ENCODE assay signal across 29 cellular contexts in the genomic region with DNA sequence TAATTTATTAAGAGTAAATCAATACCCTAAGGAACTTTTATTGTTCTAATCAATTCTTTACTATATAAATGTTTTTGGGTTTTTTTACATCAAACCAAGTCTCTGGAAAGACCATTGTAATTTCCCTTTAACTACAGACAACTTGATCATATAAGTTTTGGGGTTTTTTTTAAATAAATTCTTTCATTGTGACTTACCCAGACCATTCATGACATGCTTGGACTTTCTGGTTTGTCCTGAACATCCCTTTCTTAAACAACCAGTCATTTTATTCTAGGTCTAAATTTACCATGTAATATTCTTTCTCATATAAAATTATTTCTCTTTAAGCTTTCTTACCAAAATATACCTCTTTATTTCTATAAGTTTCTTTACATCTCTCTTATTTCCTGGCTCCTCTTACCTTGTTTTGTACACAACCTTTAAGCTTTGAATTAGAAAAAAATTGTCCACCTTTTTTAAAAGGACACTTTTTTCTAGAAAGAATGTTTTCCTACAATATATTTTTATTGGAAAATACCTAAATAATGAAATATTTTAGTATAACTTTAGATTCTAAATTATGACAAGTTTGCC. TPM values are rescaled to one million over a fixed set of nuclear protein-coding genes. Genes with fewer than 3 reads are reported as not detected.
DNase-seq lines count a peak whose midpoint lies in the region; ATAC-seq, FAIRE-seq and TF ChIP-seq lines count a peak whose summit lies in the region.
"Had no signal": no experiment of that assay in that cellular context is flagged by ENCODE, and none has a peak within 500 bp of the region (broad histone marks: within the 10 kb centered on the region; RNA-seq: fewer than 3 reads in every experiment).

No MANE protein-coding gene starts in this region.

- no peak overlapping the region for H3K4me3 Mint-ChIP-seq in WTC11
- H3K4me3 Mint-ChIP-seq: activated T-cell treated with anti-CD3 and anti-CD28 coated beads, Interleukin-2, amount 50 U/mL, for 24 hours; CD4-positive, alpha-beta T cell; dendritic cell treated with granulocyte-macrophage colony-stimulating factor and Interleukin-4, amounts not matched to agents 40 ng/mL and 50 ng/mL, for 4 days; T-cell had no signal

- no peak overlapping the region for H3K9ac ChIP-seq in kidney (ENCODE audit: low read length in 2 of 2)

- peaks cover 78% of the 10 kb centered on the region for H3K36me3 Mint-ChIP-seq in WTC11

- no peaks in the 10 kb centered on the region for H3K27me3 Mint-ChIP-seq in WTC11 (ENCODE audit: low read depth)

- ATAC-seq in WTC11 = no peak
- no peak for ATAC-seq in GM21390 (IDR thresholded peaks at IDR 0.05; ENCODE audit: unreplicated experiment)
- ATAC-seq: Panc1, T-cell had no signal

- no peak overlapping the region for H3K27ac Mint-ChIP-seq in WTC11
- H3K27ac Mint-ChIP-seq: activated T-cell treated with anti-CD3 and anti-CD28 coated beads, Interleukin-2, amount 50 U/mL, for 24 hours; CD4-positive, alpha-beta T cell; dendritic cell treated with granulocyte-macrophage colony-stimulating factor and Interleukin-4, amounts not matched to agents 40 ng/mL and 50 ng/mL, for 4 days; T-cell had no signal

- peak; percentile 13 for FAIRE-seq in TTC549 (lab: Jason Lieb, UNC)
- peak; percentile 46 for FAIRE-seq in kidney (lab: Jason Lieb, UNC)
- FAIRE-seq: bronchial epithelial cell, keratinocyte, small intestine had no signal

- H3K9me3 ChIP-seq in kidney (ENCODE audit: control insufficient read depth in 1 of 2, low read length in 2 of 2) = no peaks in the 10 kb centered on the region
- H3K9me3 ChIP-seq: SJSA1 had no signal

- TF ChIP-seq CTCF in kidney (IDR thresholded peaks at IDR 0.05; ENCODE audit: borderline replicate concordance, extremely low read depth, insufficient read depth) = no peak
- no peak for TF ChIP-seq CTCF in WTC11 (IDR thresholded peaks at IDR 0.05)

- H3K36me3 ChIP-seq in kidney (ENCODE audit: control insufficient read depth in 1 of 2, insufficient read depth in 2 of 2, low read length in 2 of 2) = no peaks in the 10 kb centered on the region
- H3K36me3 ChIP-seq: HAP-1, SJSA1 had no signal

- H3K9me3 Mint-ChIP-seq in WTC11 = peaks cover 70% of the 10 kb centered on the region
- H3K9me3 Mint-ChIP-seq: CD4-positive, alpha-beta T cell had no signal

- H3K27ac ChIP-seq in kidney (ENCODE audit: low read depth in 2 of 2, low read length in 2 of 2) = no peak overlapping the region
- H3K27ac ChIP-seq: SJSA1 had no signal

- H3K4me1 Mint-ChIP-seq in WTC11 = peaks cover 20% of the 10 kb centered on the region
- H3K4me1 Mint-ChIP-seq: T-cell had no signal

- H3K4me3 ChIP-seq in kidney (ENCODE audit: low read length in 2 of 2) = no peak overlapping the region
- H3K4me3 ChIP-seq: HAP-1, lung, SJSA1 had no signal

- CTCF ChIA-PET in WTC11 (lab: Charles Lee) = no interaction called here

- intact Hi-C loops in kidney (cut with DNase I) (no loop called here), posterior vena cava (cut with DNase I) (loop anchor here in 1 of 2 donors (10.0 kb wide), 1 partner anchor 77 kb away; no protein-coding TSS in a partner anchor)

- POLR2A ChIA-PET in WTC11 (lab: Charles Lee) = no interaction called here

- in situ Hi-C loops in G401 (cut with HindIII; ENCODE audit: low sequenced_read_pairs) = no loop called here

- DNase-seq in ELR (ENCODE audit: low read depth) (peak; percentile 38), M059J (ENCODE audit: low read depth) (peak; percentile 34), kidney (no peak), G401 (ENCODE audit: low spot score) (no peak), posterior vena cava (ENCODE audit: low spot score) (no peak), WTC11 (ENCODE audit: low spot score) (no peak)
- DNase-seq: activated CD4-positive, alpha-beta T cell treated with anti-CD3 and anti-CD28 coated beads for 4 hours; activated T-cell treated with anti-CD3 and anti-CD28 coated beads, Interleukin-2, amount 50 U/mL, for 24 hours; CD4-positive, alpha-beta T cell; DMS153; IMR-90; MM.1S; NCI-H1436; NCI-H2107; NCI-H510A treated with DMSO at 0.1 percent for 48 hours; small intestine; stimulated activated CD4-positive, alpha-beta T cell treated with anti-CD3 and anti-CD28 coated beads, Interleukin-1b, Interleukin-23, amount 100 ng/mL, for 48 hours; T-cell; trophoblast cell had no signal

- no peaks in the 10 kb centered on the region for H3K4me1 ChIP-seq in kidney (ENCODE audit: control insufficient read depth in 1 of 2, insufficient read depth in 1 of 2, low read depth in 1 of 2, low read length in 2 of 2)
- H3K4me1 ChIP-seq: SJSA1 had no signal

TF ChIP-seq in WTC11, 78 proteins besides CTCF, POLR2A, EP300 and RAD21:
- TF ChIP-seq, protein P1, sequence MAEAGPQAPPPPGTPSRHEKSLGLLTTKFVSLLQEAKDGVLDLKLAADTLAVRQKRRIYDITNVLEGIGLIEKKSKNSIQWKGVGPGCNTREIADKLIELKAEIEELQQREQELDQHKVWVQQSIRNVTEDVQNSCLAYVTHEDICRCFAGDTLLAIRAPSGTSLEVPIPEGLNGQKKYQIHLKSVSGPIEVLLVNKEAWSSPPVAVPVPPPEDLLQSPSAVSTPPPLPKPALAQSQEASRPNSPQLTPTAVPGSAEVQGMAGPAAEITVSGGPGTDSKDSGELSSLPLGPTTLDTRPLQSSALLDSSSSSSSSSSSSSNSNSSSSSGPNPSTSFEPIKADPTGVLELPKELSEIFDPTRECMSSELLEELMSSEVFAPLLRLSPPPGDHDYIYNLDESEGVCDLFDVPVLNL (CRISPR knock-in tag; IDR thresholded peaks at IDR 0.05; ENCODE audit: borderline replicate concordance, low read depth) = no peak
- TF ChIP-seq, protein P2, sequence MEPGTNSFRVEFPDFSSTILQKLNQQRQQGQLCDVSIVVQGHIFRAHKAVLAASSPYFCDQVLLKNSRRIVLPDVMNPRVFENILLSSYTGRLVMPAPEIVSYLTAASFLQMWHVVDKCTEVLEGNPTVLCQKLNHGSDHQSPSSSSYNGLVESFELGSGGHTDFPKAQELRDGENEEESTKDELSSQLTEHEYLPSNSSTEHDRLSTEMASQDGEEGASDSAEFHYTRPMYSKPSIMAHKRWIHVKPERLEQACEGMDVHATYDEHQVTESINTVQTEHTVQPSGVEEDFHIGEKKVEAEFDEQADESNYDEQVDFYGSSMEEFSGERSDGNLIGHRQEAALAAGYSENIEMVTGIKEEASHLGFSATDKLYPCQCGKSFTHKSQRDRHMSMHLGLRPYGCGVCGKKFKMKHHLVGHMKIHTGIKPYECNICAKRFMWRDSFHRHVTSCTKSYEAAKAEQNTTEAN (CRISPR knock-in tag; IDR thresholded peaks at IDR 0.05) = no peak
- TF ChIP-seq NFATC4 (CRISPR knock-in tag; IDR thresholded peaks at IDR 0.05) (no peak), ZNF317 (CRISPR knock-in tag; IDR thresholded peaks at IDR 0.05; ENCODE audit: borderline replicate concordance, low read depth) (no peak), ESRRA (CRISPR knock-in tag; IDR thresholded peaks at IDR 0.05; ENCODE audit: borderline replicate concordance) (no peak), FOXJ3 (CRISPR knock-in tag; IDR thresholded peaks at IDR 0.05; ENCODE audit: borderline replicate concordance) (no peak), GTF2I (CRISPR knock-in tag; conservative IDR thresholded peaks at IDR 0.05) (no peak)
- TF ChIP-seq, protein P3, sequence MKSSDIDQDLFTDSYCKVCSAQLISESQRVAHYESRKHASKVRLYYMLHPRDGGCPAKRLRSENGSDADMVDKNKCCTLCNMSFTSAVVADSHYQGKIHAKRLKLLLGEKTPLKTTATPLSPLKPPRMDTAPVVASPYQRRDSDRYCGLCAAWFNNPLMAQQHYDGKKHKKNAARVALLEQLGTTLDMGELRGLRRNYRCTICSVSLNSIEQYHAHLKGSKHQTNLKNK (CRISPR knock-in tag; IDR thresholded peaks at IDR 0.05) = no peak
- TF ChIP-seq, protein P4, sequence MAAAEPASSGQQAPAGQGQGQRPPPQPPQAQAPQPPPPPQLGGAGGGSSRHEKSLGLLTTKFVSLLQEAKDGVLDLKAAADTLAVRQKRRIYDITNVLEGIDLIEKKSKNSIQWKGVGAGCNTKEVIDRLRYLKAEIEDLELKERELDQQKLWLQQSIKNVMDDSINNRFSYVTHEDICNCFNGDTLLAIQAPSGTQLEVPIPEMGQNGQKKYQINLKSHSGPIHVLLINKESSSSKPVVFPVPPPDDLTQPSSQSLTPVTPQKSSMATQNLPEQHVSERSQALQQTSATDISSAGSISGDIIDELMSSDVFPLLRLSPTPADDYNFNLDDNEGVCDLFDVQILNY (CRISPR knock-in tag; IDR thresholded peaks at IDR 0.05) = no peak
- TF ChIP-seq, protein P5, sequence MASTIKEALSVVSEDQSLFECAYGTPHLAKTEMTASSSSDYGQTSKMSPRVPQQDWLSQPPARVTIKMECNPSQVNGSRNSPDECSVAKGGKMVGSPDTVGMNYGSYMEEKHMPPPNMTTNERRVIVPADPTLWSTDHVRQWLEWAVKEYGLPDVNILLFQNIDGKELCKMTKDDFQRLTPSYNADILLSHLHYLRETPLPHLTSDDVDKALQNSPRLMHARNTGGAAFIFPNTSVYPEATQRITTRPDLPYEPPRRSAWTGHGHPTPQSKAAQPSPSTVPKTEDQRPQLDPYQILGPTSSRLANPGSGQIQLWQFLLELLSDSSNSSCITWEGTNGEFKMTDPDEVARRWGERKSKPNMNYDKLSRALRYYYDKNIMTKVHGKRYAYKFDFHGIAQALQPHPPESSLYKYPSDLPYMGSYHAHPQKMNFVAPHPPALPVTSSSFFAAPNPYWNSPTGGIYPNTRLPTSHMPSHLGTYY (CRISPR knock-in tag; IDR thresholded peaks at IDR 0.05) = no peak

RNA-seq across cellular contexts. Expression of a gene that starts 8.4 kb away (rescaled TPM):
- total RNA-seq in M059J (2014; rRNA removed; shearing (Covaris generic)) = 0.32 TPM in 1 of 2 replicates, not detected in the other
- total RNA-seq in kidney = 3.4 TPM
- polyA plus RNA-seq in kidney (ENCODE audit: insufficient read depth, low read depth, low replicate concordance) = 3.7 TPM
- not detected in 2 replicates for total RNA-seq in G401 (2014; rRNA removed; shearing (Covaris generic))
- total RNA-seq in posterior vena cava = under 1 TPM; 0.57 to 0.60 TPM
- 0.50 to 1.9 TPM (median 1.1 TPM) in 3 replicates for total RNA-seq in WTC11 (2021)
- total RNA-seq: CD4-positive, alpha-beta T cell; fibroblast of lung; IMR-90; SJSA1 had no signal
- polyA plus RNA-seq: fibroblast of lung, IMR-90 had no signal

RNA-seq across cellular contexts. Expression of a gene that starts 8.5 kb away (rescaled TPM):
- total RNA-seq in M059J (2014; rRNA removed; shearing (Covaris generic)) = 3.3 and 4.6 TPM in 2 replicates
- total RNA-seq in kidney (6.9 TPM), posterior vena cava (under 1 TPM; 0.28 to 0.48 TPM), WTC11 (2021) (7.1 to 8.4 TPM (median 7.2 TPM) in 3 replicates)
- polyA plus RNA-seq in kidney (ENCODE audit: insufficient read depth, low read depth, low replicate concordance) = 1.4 TPM
- 0.14 and 0.31 TPM in 2 replicates for total RNA-seq in G401 (2014; rRNA removed; shearing (Covaris generic))

Comparison
In these comparisons a context has a peak if more than half of its experiments do, and no peak if none do; other contexts are left out.
1. DNase-seq: peak in ELR (single experiment) and M059J (single experiment); none in kidney (single experiment), G401 (single experiment), posterior vena cava (single experiment) and WTC11 (single experiment).